ENCODE assay signal across 17 cellular contexts in the genomic region with DNA sequence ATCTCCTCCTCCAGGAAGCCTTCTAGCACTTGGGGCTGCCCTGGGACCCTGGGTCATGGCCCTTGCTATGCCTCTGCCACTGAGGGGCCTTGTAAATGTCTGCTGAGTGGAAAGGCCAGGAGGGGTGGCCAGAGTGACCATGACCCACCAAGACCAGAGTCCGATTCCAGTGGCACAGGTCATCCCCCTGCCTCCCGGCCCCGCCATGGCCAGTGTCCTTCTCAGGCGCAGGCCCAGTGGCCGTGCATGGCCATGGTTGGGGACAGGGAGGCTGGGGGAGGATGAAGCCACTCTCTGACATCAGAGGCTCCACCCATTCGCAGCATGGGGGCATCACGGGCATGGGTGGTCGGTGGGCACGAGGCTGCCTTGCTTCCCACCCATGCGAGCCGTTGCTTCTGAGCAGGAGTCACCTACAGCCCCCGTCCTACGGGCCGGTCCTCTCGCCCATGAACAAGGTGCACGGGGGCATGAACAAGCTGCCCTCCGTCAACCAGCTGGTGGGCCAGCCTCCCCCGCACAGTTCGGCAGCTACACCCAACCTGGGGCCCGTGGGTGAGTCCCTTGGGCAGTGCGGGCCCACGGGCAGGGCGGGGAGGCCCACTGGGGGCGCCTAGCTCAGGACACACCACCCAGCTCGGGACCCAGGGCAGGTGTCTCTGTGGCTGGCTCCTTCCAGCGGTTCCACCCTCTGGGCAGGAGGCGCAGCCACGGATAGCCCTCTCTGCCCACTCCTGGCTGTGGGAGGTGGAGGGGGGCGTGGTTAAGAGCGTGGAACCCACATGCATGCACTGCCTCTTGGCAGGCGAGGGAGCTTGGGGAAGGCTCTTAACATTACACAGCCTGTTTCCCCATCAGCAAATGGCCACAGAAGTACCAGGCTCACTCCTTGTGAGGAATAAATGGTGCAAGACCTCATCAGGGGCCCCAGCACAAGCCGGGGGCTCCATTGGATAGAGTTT. TPM values are rescaled to one million over a fixed set of nuclear protein-coding genes. Genes with fewer than 3 reads are reported as not detected.
DNase-seq lines count a peak whose midpoint lies in the region; ATAC-seq and TF ChIP-seq lines count a peak whose summit lies in the region.
"Had no signal": no experiment of that assay in that cellular context is flagged by ENCODE, and none has a peak within 500 bp of the region (broad histone marks: within the 10 kb centered on the region; RNA-seq: fewer than 3 reads in every experiment).

No MANE protein-coding gene starts in this region.

- H3K27ac Mint-ChIP-seq in stimulated activated naive CD8-positive, alpha-beta T cell treated with anti-CD3 and anti-CD28 coated beads, Interleukin-15, amount 100 ng/mL, for 72 hours, result peak overlapping the region in 1 of 2 donors; percentile 42
- H3K27ac Mint-ChIP-seq: CD14-positive monocyte had no signal

- POLR2A ChIA-PET in GM10248 (lab: Yijun Ruan, JAX), result interaction anchor here (0.6 kb wide), 1 partner anchor 105 kb away, joined by 3 read pairs; no protein-coding TSS in a partner anchor

- H3K4me3 Mint-ChIP-seq in stimulated activated naive CD8-positive, alpha-beta T cell treated with anti-CD3 and anti-CD28 coated beads, Interleukin-15, amount 100 ng/mL, for 72 hours, result no peak overlapping the region
- H3K4me3 Mint-ChIP-seq: CD14-positive monocyte had no signal

- peak; percentile 37 for ATAC-seq in stimulated activated naive CD8-positive, alpha-beta T cell treated with anti-CD3 and anti-CD28 coated beads, Interleukin-15, amount 100 ng/mL, for 72 hours
- no peak for ATAC-seq in stimulated activated naive CD8-positive, alpha-beta T cell treated with anti-CD3 and anti-CD28 coated beads, Interleukin-15, Interleukin-2, amounts not matched to agents 100 U/mL and 50 U/mL, for 24 hours
- peak; percentile 23; the same call in 1 of the 3 replicates for ATAC-seq in RWPE2 (ENCODE audit: low read depth)
- peak; percentile 4 for ATAC-seq in lung (ENCODE audit: insufficient read depth, low FRiP score)
- no peak for ATAC-seq in HG03571 (IDR thresholded peaks at IDR 0.05; ENCODE audit: unreplicated experiment)

- H3K4me3 ChIP-seq in RWPE2 (ENCODE audit: severe bottlenecking), result no peak overlapping the region
- H3K4me3 ChIP-seq in lung, result no peak overlapping the region
- H3K4me3 ChIP-seq: A549, PC-9 had no signal

- 78 to 82% methylated on average over 30 to 32 of the region's 32 CpGs for WGBS in lung, 2 donors

- no peak overlapping the region for H3K27ac ChIP-seq in RWPE2 (ENCODE audit: poor library complexity, severe bottlenecking)
- H3K27ac ChIP-seq in lung (ENCODE audit: low read depth in 1 of 2, low read length in 1 of 2), result no peak overlapping the region
- H3K27ac ChIP-seq: A549, PC-9 had no signal

- no peak for TF ChIP-seq CTCF in RWPE2 (IDR thresholded peaks at IDR 0.05; ENCODE audit: poor library complexity, severe bottlenecking)
- TF ChIP-seq CTCF in lung (IDR thresholded peaks at IDR 0.05; ENCODE audit: control extremely low read depth, extremely low read depth), result no peak
- TF ChIP-seq CTCF in GM10248 (IDR thresholded peaks at IDR 0.05; ENCODE audit: control extremely low read depth, extremely low read depth, low read depth, missing control alignments), result no peak

- H3K4me1 Mint-ChIP-seq in stimulated activated naive CD8-positive, alpha-beta T cell treated with anti-CD3 and anti-CD28 coated beads, Interleukin-15, amount 100 ng/mL, for 72 hours, result no peaks in the 10 kb centered on the region
- H3K4me1 Mint-ChIP-seq: CD14-positive monocyte had no signal

- H3K4me1 ChIP-seq in RWPE2 (ENCODE audit: insufficient read depth, poor library complexity, severe bottlenecking) (no peaks in the 10 kb centered on the region), lung (ENCODE audit: control insufficient read depth in 2 of 2, insufficient read depth in 2 of 2, low read length in 2 of 2) (no peaks in the 10 kb centered on the region)
- H3K4me1 ChIP-seq: A549 had no signal

- CTCF ChIA-PET in GM10248 (lab: Yijun Ruan, JAX), result no interaction called here

- DNase-seq in stimulated activated naive CD8-positive, alpha-beta T cell treated with anti-CD3 and anti-CD28 coated beads, Interleukin-15, amount 100 ng/mL, for 72 hours, result no peak
- DNase-seq in stimulated activated naive CD8-positive, alpha-beta T cell treated with anti-CD3 and anti-CD28 coated beads, Interleukin-15, Interleukin-2, amounts not matched to agents 100 U/mL and 50 U/mL, for 24 hours, result no peak
- no peak for DNase-seq in RWPE2 (ENCODE audit: low spot score)
- no peak for DNase-seq in lung (ENCODE audit: low spot score)
- no peak for DNase-seq in cortex of kidney (lab: John Stamatoyannopoulos, UW)
- no peak for DNase-seq in GM10248 (ENCODE audit: extremely low spot score)
- DNase-seq: COR-L47, HCEC 1CT, NCI-H187, NCI-H2171, NCI-H446, NCI-H748 treated with DMSO at 0.1 percent for 48 hours, PC-9, SHP77 treated with DMSO at 0.1 percent for 48 hours had no signal

- H3K27me3 Mint-ChIP-seq in stimulated activated naive CD8-positive, alpha-beta T cell treated with anti-CD3 and anti-CD28 coated beads, Interleukin-15, amount 100 ng/mL, for 72 hours, result peaks cover 35% of the 10 kb centered on the region

- no peaks in the 10 kb centered on the region for H3K36me3 ChIP-seq in RWPE2 (ENCODE audit: low read depth)
- H3K36me3 ChIP-seq in lung (ENCODE audit: control insufficient read depth in 2 of 2, insufficient read depth in 2 of 2, low read length in 2 of 2), result peaks cover 0 to 3% of the 10 kb centered on the region in 2 donors

- H3K9me3 Mint-ChIP-seq in stimulated activated naive CD8-positive, alpha-beta T cell treated with anti-CD3 and anti-CD28 coated beads, Interleukin-15, amount 100 ng/mL, for 72 hours, result no peaks in the 10 kb centered on the region
- H3K9me3 Mint-ChIP-seq: CD14-positive monocyte had no signal

- H3K9me3 ChIP-seq in RWPE2 (ENCODE audit: severe bottlenecking) (no peaks in the 10 kb centered on the region), lung (ENCODE audit: control insufficient read depth in 2 of 2, insufficient read depth in 1 of 2, low read length in 1 of 2) (peaks cover 0 to 2% of the 10 kb centered on the region in 2 donors)
- H3K9me3 ChIP-seq: A549 had no signal

- H3K27me3 ChIP-seq in RWPE2 (ENCODE audit: insufficient read depth, poor library complexity, severe bottlenecking), result no peaks in the 10 kb centered on the region
- peaks cover 5% of the 10 kb centered on the region for H3K27me3 ChIP-seq in lung (ENCODE audit: control insufficient read depth, insufficient read depth)

RNA-seq across cellular contexts. Expression of gene CCDC27, which starts 22.4 kb away (rescaled TPM):
- not detected for total RNA-seq in lung
- polyA plus RNA-seq in lung, result not detected
- total RNA-seq: PC-9 had no signal
- polyA plus RNA-seq: A549, CD14-positive monocyte had no signal

RNA-seq across cellular contexts. Expression of gene SMIM1, which starts 42.7 kb away (rescaled TPM):
- 10 to 100 TPM in 1 of 2 donors, 1 to 10 TPM in 1; 8.0 to 11.0 TPM for total RNA-seq in lung
- 10 to 100 TPM; 10.7 to 15.9 TPM for polyA plus RNA-seq in lung

Comparison
In these comparisons a context has a peak if more than half of its experiments do, and no peak if none do; other contexts are left out.
1. ATAC-seq: peak in stimulated activated naive CD8-positive, alpha-beta T cell treated with anti-CD3 and anti-CD28 coated beads, Interleukin-15, amount 100 ng/mL, for 72 hours (single experiment), RWPE2 (single experiment) and lung (single experiment); none in stimulated activated naive CD8-positive, alpha-beta T cell treated with anti-CD3 and anti-CD28 coated beads, Interleukin-15, Interleukin-2, amounts not matched to agents 100 U/mL and 50 U/mL, for 24 hours (single experiment) and HG03571 (single experiment).